1 cellular context compared by ENCODE assay signal in genomic region chr7:1271656-1272055, GRCh38.
TF ChIP-seq lines count a peak whose summit lies in the region.

No MANE protein-coding gene starts in this region.

TF ChIP-seq in HepG2, 621 proteins besides CTCF, POLR2A, EP300 and RAD21:
- no peak for TF ChIP-seq ZMAT3 (CRISPR knock-in tag; conservative IDR thresholded peaks at IDR 0.05)
- TF ChIP-seq ZNF674 (CRISPR knock-in tag; IDR thresholded peaks at IDR 0.05; ENCODE audit: low read depth) = no peak
- no peak for TF ChIP-seq KAT8 (CRISPR knock-in tag; IDR thresholded peaks at IDR 0.05)
- no peak for TF ChIP-seq AHDC1 (CRISPR knock-in tag; IDR thresholded peaks at IDR 0.05; ENCODE audit: borderline replicate concordance)
- TF ChIP-seq ZBTB7A (CRISPR knock-in tag; IDR thresholded peaks at IDR 0.05) = no peak
- no peak for TF ChIP-seq FOXM1 (CRISPR knock-in tag; IDR thresholded peaks at IDR 0.05)
